26 cellular contexts compared by ENCODE assay signal in genomic region chr4:96227515-96227914, GRCh38.
"Had no signal": no experiment of that assay in that cellular context is flagged by ENCODE, and none has a peak within 500 bp of the region (broad histone marks: within the 10 kb centered on the region; RNA-seq: fewer than 3 reads in every experiment).

No MANE protein-coding gene starts in this region.

- H3K4me3 ChIP-seq: left ventricle myocardium inferior, lung, mucosa of descending colon, ovary, right atrium auricular region, skin epidermis, stomach, testis, thyroid gland, transverse colon, upper lobe of right lung had no signal

- ATAC-seq: left colon; mucosa of descending colon; naive thymus-derived CD4-positive, alpha-beta T cell; natural killer cell treated with Interleukin-12 subunit alpha and Interleukin-12 subunit beta and Interleukin-15 and Interleukin-18, amount 100 ng/mL, for 72 hours; sciatic nerve; stimulated activated naive B cell treated with anti-CD40 and anti-IgM and Interleukin-4, amounts not matched to agents 10 μg/mL and 1 μg/mL and 100 μg/mL, for 72 hours; stimulated activated naive CD8-positive, alpha-beta T cell treated with anti-CD3 and anti-CD28 coated beads, Interleukin-15, Interleukin-2, amounts not matched to agents 100 U/mL and 50 U/mL, for 24 hours; upper lobe of right lung had no signal

- H3K4me1 Mint-ChIP-seq: immature natural killer cell; naive thymus-derived CD4-positive, alpha-beta T cell; stimulated activated naive B cell treated with anti-CD40 and anti-IgM and Interleukin-4, amounts not matched to agents 10 μg/mL and 1 μg/mL and 100 μg/mL, for 72 hours had no signal

- H3K27ac Mint-ChIP-seq: immature natural killer cell; naive thymus-derived CD4-positive, alpha-beta T cell; natural killer cell treated with Interleukin-12 subunit alpha and Interleukin-12 subunit beta and Interleukin-15 and Interleukin-18, amount 100 ng/mL, for 72 hours; progenitor cell of endocrine pancreas; stimulated activated naive B cell treated with anti-CD40 and anti-IgM and Interleukin-4, amounts not matched to agents 10 μg/mL and 1 μg/mL and 100 μg/mL, for 72 hours had no signal

- H3K27me3 ChIP-seq: ovary, right atrium auricular region, stomach, testis, thyroid gland, transverse colon, upper lobe of right lung had no signal

- H3K9me3 ChIP-seq: mucosa of descending colon, ovary, stomach, testis, thyroid gland, upper lobe of right lung had no signal

- DNase-seq: hippocampal formation; immature natural killer cell; kidney; left colon; left ventricle myocardium inferior; midbrain; mucosa of descending colon; naive thymus-derived CD4-positive, alpha-beta T cell; ovary; stimulated activated CD4-positive, alpha-beta T cell treated with anti-CD3 and anti-CD28 coated beads, Interleukin-12 subunit alpha, Interleukin-12 subunit beta, amount 100 ng/mL, for 4 hours; stimulated activated CD4-positive, alpha-beta T cell treated with anti-CD3 and anti-CD28 coated beads, Interleukin-15, amount 100 ng/mL, for 24 hours; stimulated activated CD4-positive, alpha-beta T cell treated with anti-CD3 and anti-CD28 coated beads, Interleukin-2, amount 100 ng/mL, for 24 hours; stimulated activated CD4-positive, alpha-beta T cell treated with anti-CD3 and anti-CD28 coated beads, Interleukin-4, amount 100 ng/mL, for 1 hour; stimulated activated naive B cell treated with anti-CD40 and anti-IgM and Interleukin-4, amounts not matched to agents 10 μg/mL and 1 μg/mL and 100 μg/mL, for 72 hours; stimulated activated naive CD8-positive, alpha-beta T cell treated with anti-CD3 and anti-CD28 coated beads, Interleukin-15, Interleukin-2, amounts not matched to agents 100 U/mL and 50 U/mL, for 24 hours; stomach; testis; thyroid gland; transverse colon; upper lobe of right lung had no signal

- H3K27me3 Mint-ChIP-seq: naive thymus-derived CD4-positive, alpha-beta T cell; natural killer cell treated with Interleukin-12 subunit alpha and Interleukin-12 subunit beta and Interleukin-15 and Interleukin-18, amount 100 ng/mL, for 72 hours; progenitor cell of endocrine pancreas; stimulated activated naive B cell treated with anti-CD40 and anti-IgM and Interleukin-4, amounts not matched to agents 10 μg/mL and 1 μg/mL and 100 μg/mL, for 72 hours had no signal

- H3K4me1 ChIP-seq: left ventricle myocardium inferior, right atrium auricular region, stomach, testis, thyroid gland, transverse colon, upper lobe of right lung had no signal

- H3K27ac ChIP-seq: left ventricle myocardium inferior, ovary, right atrium auricular region, skin epidermis, stomach, testis, thyroid gland, transverse colon, upper lobe of right lung had no signal

- H3K36me3 Mint-ChIP-seq: naive thymus-derived CD4-positive, alpha-beta T cell; stimulated activated naive B cell treated with anti-CD40 and anti-IgM and Interleukin-4, amounts not matched to agents 10 μg/mL and 1 μg/mL and 100 μg/mL, for 72 hours had no signal

- H3K4me3 Mint-ChIP-seq: immature natural killer cell; naive thymus-derived CD4-positive, alpha-beta T cell; natural killer cell treated with Interleukin-12 subunit alpha and Interleukin-12 subunit beta and Interleukin-15 and Interleukin-18, amount 100 ng/mL, for 72 hours; stimulated activated naive B cell treated with anti-CD40 and anti-IgM and Interleukin-4, amounts not matched to agents 10 μg/mL and 1 μg/mL and 100 μg/mL, for 72 hours had no signal

- H3K36me3 ChIP-seq: left ventricle myocardium inferior, ovary, right atrium auricular region, stomach, thyroid gland, transverse colon, upper lobe of right lung had no signal
